In genomic region chr3:114356084-114357009, GRCh38 we compare ENCODE assay signal across 31 cellular contexts.
A peak's percentile ranks its signal among the peaks of the same experiment; 100 is the strongest.
DNase-seq lines count a peak whose midpoint lies in the region; ATAC-seq and TF ChIP-seq lines count a peak whose summit lies in the region.
"Had no signal": no experiment of that assay in that cellular context is flagged by ENCODE, and none has a peak within 500 bp of the region (broad histone marks: within the 10 kb centered on the region; RNA-seq: fewer than 3 reads in every experiment).

No MANE protein-coding gene starts in this region.

- no peaks in the 10 kb centered on the region for H3K27me3 ChIP-seq in mesendoderm (ENCODE audit: insufficient read depth, low read length, poor library complexity)
- no peaks in the 10 kb centered on the region for H3K27me3 ChIP-seq in thyroid gland
- H3K27me3 ChIP-seq in WERI-Rb-1 (ENCODE audit: insufficient read depth, low read depth, severe bottlenecking), result peaks cover 3% of the 10 kb centered on the region
- H3K27me3 ChIP-seq: cardiac muscle cell, colonic mucosa, heart right ventricle, Peyer's patch, transverse colon had no signal

- TF ChIP-seq POLR2A in thyroid gland (IDR thresholded peaks at IDR 0.05), result no peak

- no CpG with 5 or more reads among the region's 5 CpGs for WGBS in mesendoderm (ENCODE audit: extremely low coverage, insufficient coverage, low lambda C conversion rate)
- WGBS in thyroid gland, 2 donors, result 64 to 74% methylated on average over 5 of the region's 5 CpGs

- TF ChIP-seq CTCF in thyroid gland (IDR thresholded peaks at IDR 0.05) (no peak), WERI-Rb-1 (IDR thresholded peaks at IDR 0.05; ENCODE audit: low read depth, low read length) (no peak)

- H3K4me3 ChIP-seq in mesendoderm (ENCODE audit: low read length), result no peak overlapping the region
- no peak overlapping the region for H3K4me3 ChIP-seq in thyroid gland (replicated peaks in 1 of 3)
- no peak overlapping the region for H3K4me3 ChIP-seq in WERI-Rb-1 (ENCODE audit: low read depth, low read length)
- H3K4me3 ChIP-seq: cardiac muscle cell, colonic mucosa, heart right ventricle, Peyer's patch, skin epidermis, transverse colon had no signal

- H4K5ac ChIP-seq in mesendoderm (ENCODE audit: low read length), result no peak overlapping the region

- H3K56ac ChIP-seq in mesendoderm (ENCODE audit: low read length), result no peak overlapping the region

- H3K4me1 Mint-ChIP-seq in activated naive CD8-positive, alpha-beta T cell treated with anti-CD3 and anti-CD28 coated beads, Interleukin-2, amount 50 U/mL, for 24 hours, result peaks cover 8% of the 10 kb centered on the region
- peaks cover 8% of the 10 kb centered on the region for H3K4me1 Mint-ChIP-seq in activated naive CD8-positive, alpha-beta T cell treated with anti-CD3 and anti-CD28 coated beads for 36 hours
- H3K4me1 Mint-ChIP-seq: activated naive CD4-positive, alpha-beta T cell treated with anti-CD3 and anti-CD28 coated beads, Interleukin-2, amount 50 U/mL, for 24 hours; naive thymus-derived CD4-positive, alpha-beta T cell had no signal

- H3K27ac ChIP-seq in mesendoderm (ENCODE audit: low read depth, low read length) (no peak overlapping the region), thyroid gland (no peak overlapping the region), WERI-Rb-1 (no peak overlapping the region)
- H3K27ac ChIP-seq: cardiac muscle cell, colonic mucosa, heart right ventricle, Peyer's patch, transverse colon had no signal

- no peaks in the 10 kb centered on the region for H3K79me1 ChIP-seq in mesendoderm (ENCODE audit: low read length)

- no peak overlapping the region for H3K4me2 ChIP-seq in mesendoderm (ENCODE audit: low read length)

- no peak overlapping the region for H2BK15ac ChIP-seq in mesendoderm (replicated peaks; ENCODE audit: low read depth)

- no peak overlapping the region for H3K4ac ChIP-seq in mesendoderm (ENCODE audit: low read depth, low read length)

- DNase-seq in activated naive CD8-positive, alpha-beta T cell treated with anti-CD3 and anti-CD28 coated beads, Interleukin-2, amount 50 U/mL, for 24 hours, result no peak
- no peak for DNase-seq in activated naive CD8-positive, alpha-beta T cell treated with anti-CD3 and anti-CD28 coated beads for 36 hours
- peak; percentile 41 for DNase-seq in astrocyte of the hippocampus (ENCODE audit: low read depth, low spot score)
- DNase-seq in mesendoderm, result peak; percentile 60
- no peak for DNase-seq in thyroid gland
- DNase-seq in WERI-Rb-1, result no peak
- DNase-seq in midbrain (lab: John Stamatoyannopoulos, UW), result no peak
- DNase-seq: ACHN; activated CD4-positive, alpha-beta T cell treated with anti-CD3 and anti-CD28 coated beads, Interleukin-2, amount 10 ng/mL, durations not matched to agents 24 days and 14 days; aorta; colonic mucosa; foreskin fibroblast; GDM1; heart right ventricle; HFFc6; Karpas-422; left ventricle myocardium superior; naive thymus-derived CD4-positive, alpha-beta T cell; NCI-H146; NCI-H2171; NCI-H510A treated with DMSO at 0.1 percent for 48 hours; Peyer's patch; SHP77 treated with DMSO at 0.1 percent for 48 hours; transverse colon had no signal

- H4K8ac ChIP-seq in mesendoderm (ENCODE audit: low read depth, low read length), result no peak overlapping the region

- no peaks in the 10 kb centered on the region for H3K27me3 Mint-ChIP-seq in activated naive CD8-positive, alpha-beta T cell treated with anti-CD3 and anti-CD28 coated beads, Interleukin-2, amount 50 U/mL, for 24 hours
- no peaks in the 10 kb centered on the region for H3K27me3 Mint-ChIP-seq in activated naive CD8-positive, alpha-beta T cell treated with anti-CD3 and anti-CD28 coated beads for 36 hours
- H3K27me3 Mint-ChIP-seq: activated CD4-positive, alpha-beta T cell treated with anti-CD3 and anti-CD28 coated beads, Interleukin-2, amount 10 ng/mL, durations not matched to agents 24 days and 14 days; activated naive CD4-positive, alpha-beta T cell treated with anti-CD3 and anti-CD28 coated beads, Interleukin-2, amount 50 U/mL, for 24 hours; naive thymus-derived CD4-positive, alpha-beta T cell had no signal

- no peak overlapping the region for H3K9ac ChIP-seq in mesendoderm (ENCODE audit: low read length)

- no peak overlapping the region for H3K4me3 Mint-ChIP-seq in activated naive CD8-positive, alpha-beta T cell treated with anti-CD3 and anti-CD28 coated beads, Interleukin-2, amount 50 U/mL, for 24 hours
- no peak overlapping the region for H3K4me3 Mint-ChIP-seq in activated naive CD8-positive, alpha-beta T cell treated with anti-CD3 and anti-CD28 coated beads for 36 hours
- H3K4me3 Mint-ChIP-seq: activated CD4-positive, alpha-beta T cell treated with anti-CD3 and anti-CD28 coated beads, Interleukin-2, amount 10 ng/mL, durations not matched to agents 24 days and 14 days; activated naive CD4-positive, alpha-beta T cell treated with anti-CD3 and anti-CD28 coated beads, Interleukin-2, amount 50 U/mL, for 24 hours; HFFc6; naive thymus-derived CD4-positive, alpha-beta T cell; T-helper 2 cell treated with Interferon-gamma antibody and Interleukin-4, amounts not matched to agents 5 μg/mL and 100 μg/mL, for 36 hours had no signal

- no peaks in the 10 kb centered on the region for H3K36me3 ChIP-seq in mesendoderm (ENCODE audit: control insufficient read depth, insufficient read depth, low read length)
- peaks cover under 1 to 3% of the 10 kb centered on the region in 2 donors for H3K36me3 ChIP-seq in thyroid gland
- no peaks in the 10 kb centered on the region for H3K36me3 ChIP-seq in WERI-Rb-1
- H3K36me3 ChIP-seq: cardiac muscle cell, colonic mucosa, transverse colon had no signal

- H3K79me2 ChIP-seq in mesendoderm (ENCODE audit: control insufficient read depth, insufficient read depth, low read length), result no peaks in the 10 kb centered on the region

- intact Hi-C loops in thyroid gland (cut with DNase I), result no loop called here

- H3K36me3 Mint-ChIP-seq in activated naive CD8-positive, alpha-beta T cell treated with anti-CD3 and anti-CD28 coated beads, Interleukin-2, amount 50 U/mL, for 24 hours (ENCODE audit: low read depth), result peaks cover 3% of the 10 kb centered on the region
- peaks cover 1% of the 10 kb centered on the region for H3K36me3 Mint-ChIP-seq in activated naive CD8-positive, alpha-beta T cell treated with anti-CD3 and anti-CD28 coated beads for 36 hours

- H3K9me3 Mint-ChIP-seq in activated naive CD8-positive, alpha-beta T cell treated with anti-CD3 and anti-CD28 coated beads, Interleukin-2, amount 50 U/mL, for 24 hours, result no peaks in the 10 kb centered on the region
- no peaks in the 10 kb centered on the region for H3K9me3 Mint-ChIP-seq in activated naive CD8-positive, alpha-beta T cell treated with anti-CD3 and anti-CD28 coated beads for 36 hours
- H3K9me3 Mint-ChIP-seq: activated CD4-positive, alpha-beta T cell treated with anti-CD3 and anti-CD28 coated beads, Interleukin-2, amount 10 ng/mL, durations not matched to agents 24 days and 14 days; activated naive CD4-positive, alpha-beta T cell treated with anti-CD3 and anti-CD28 coated beads, Interleukin-2, amount 50 U/mL, for 24 hours; HFFc6; naive thymus-derived CD4-positive, alpha-beta T cell; T-helper 2 cell treated with Interferon-gamma antibody and Interleukin-4, amounts not matched to agents 5 μg/mL and 100 μg/mL, for 36 hours had no signal

- ATAC-seq in activated naive CD8-positive, alpha-beta T cell treated with anti-CD3 and anti-CD28 coated beads, Interleukin-2, amount 50 U/mL, for 24 hours, result peak; percentile 61
- no peak for ATAC-seq in GM21381 (IDR thresholded peaks at IDR 0.05; ENCODE audit: unreplicated experiment)
- ATAC-seq: esophagus mucosa; HepG2; left ventricle myocardium superior; naive thymus-derived CD4-positive, alpha-beta T cell had no signal

- no peak overlapping the region for H3K27ac Mint-ChIP-seq in activated naive CD8-positive, alpha-beta T cell treated with anti-CD3 and anti-CD28 coated beads, Interleukin-2, amount 50 U/mL, for 24 hours
- H3K27ac Mint-ChIP-seq in activated naive CD8-positive, alpha-beta T cell treated with anti-CD3 and anti-CD28 coated beads for 36 hours, result no peak overlapping the region
- H3K27ac Mint-ChIP-seq: activated CD4-positive, alpha-beta T cell treated with anti-CD3 and anti-CD28 coated beads, Interleukin-2, amount 10 ng/mL, durations not matched to agents 24 days and 14 days; activated naive CD4-positive, alpha-beta T cell treated with anti-CD3 and anti-CD28 coated beads, Interleukin-2, amount 50 U/mL, for 24 hours; HFFc6; T-helper 2 cell treated with Interferon-gamma antibody and Interleukin-4, amounts not matched to agents 5 μg/mL and 100 μg/mL, for 36 hours had no signal

- no peaks in the 10 kb centered on the region for H3K9me3 ChIP-seq in thyroid gland
- no peaks in the 10 kb centered on the region for H3K9me3 ChIP-seq in WERI-Rb-1 (ENCODE audit: severe bottlenecking)
- H3K9me3 ChIP-seq: colonic mucosa, Peyer's patch, transverse colon had no signal

- H2BK5ac ChIP-seq in mesendoderm (ENCODE audit: low read length), result no peak overlapping the region

- no peak overlapping the region for H2BK120ac ChIP-seq in mesendoderm (ENCODE audit: low read depth, low read length)

- no peak overlapping the region for H3K23ac ChIP-seq in mesendoderm (ENCODE audit: low read length)

- H2AK5ac ChIP-seq in mesendoderm (ENCODE audit: low read length), result no peak overlapping the region

- H3K18ac ChIP-seq in mesendoderm (ENCODE audit: low read length), result no peak overlapping the region

- H3K4me1 ChIP-seq in mesendoderm (ENCODE audit: control insufficient read depth, low read depth, low read length) (no peaks in the 10 kb centered on the region), thyroid gland (no peaks in the 10 kb centered on the region)
- H3K4me1 ChIP-seq: colonic mucosa, Peyer's patch, transverse colon had no signal

Comparison
In these comparisons a context has a peak if more than half of its experiments do, and no peak if none do; other contexts are left out.
1. DNase-seq: peak in astrocyte of the hippocampus (single experiment) and mesendoderm (single experiment); none in activated naive CD8-positive, alpha-beta T cell treated with anti-CD3 and anti-CD28 coated beads, Interleukin-2, amount 50 U/mL, for 24 hours (single experiment), activated naive CD8-positive, alpha-beta T cell treated with anti-CD3 and anti-CD28 coated beads for 36 hours (single experiment), thyroid gland (0 of 2), WERI-Rb-1 (single experiment) and midbrain (single experiment).